In genomic region chr2:85659324-85659981, GRCh38 we compare ENCODE assay signal across 24 cellular contexts. TPM values are rescaled to one million over a fixed set of nuclear protein-coding genes. Genes with fewer than 3 reads are reported as not detected.
"Had no signal": no experiment of that assay in that cellular context is flagged by ENCODE, and none has a peak within 500 bp of the region (broad histone marks: within the 10 kb centered on the region; RNA-seq: fewer than 3 reads in every experiment).

No MANE protein-coding gene starts in this region.

- H3K4me1 Mint-ChIP-seq: activated naive CD4-positive, alpha-beta T cell treated with anti-CD3 and anti-CD28 coated beads, Interleukin-2, amount 10 ng/mL, durations not matched to agents 7 days and 5 days; neural progenitor cell; stimulated activated memory B cell treated with anti-CD40 and anti-IgM and Interleukin-4, amounts not matched to agents 10 μg/mL and 1 μg/mL and 100 μg/mL, for 72 hours had no signal

- H3K4me1 ChIP-seq: adrenal gland, neural progenitor cell, prostate gland, uterus had no signal

- H3K27ac ChIP-seq: adrenal gland, epithelial cell of prostate, neural progenitor cell, prostate gland, right atrium auricular region, SJSA1, uterus had no signal

- H3K9me3 Mint-ChIP-seq: activated naive CD4-positive, alpha-beta T cell treated with anti-CD3 and anti-CD28 coated beads, Interleukin-2, amount 10 ng/mL, durations not matched to agents 7 days and 5 days; activated T-cell treated with anti-CD3 and anti-CD28 coated beads, Interleukin-2, amount 50 U/mL, for 24 hours; neural progenitor cell; stimulated activated memory B cell treated with anti-CD40 and anti-IgM and Interleukin-4, amounts not matched to agents 10 μg/mL and 1 μg/mL and 100 μg/mL, for 72 hours; T-helper 1 cell treated with Interleukin-12 subunit alpha and Interleukin-12 subunit beta and Interleukin-4 antibody, amounts not matched to agents 30 μg/mL and 1 μg/mL, for 36 hours had no signal

- ATAC-seq: left colon; stimulated activated memory B cell treated with anti-CD40 and anti-IgM and Interleukin-4, amounts not matched to agents 10 μg/mL and 1 μg/mL and 100 μg/mL, for 72 hours had no signal

- H3K27me3 Mint-ChIP-seq: activated naive CD4-positive, alpha-beta T cell treated with anti-CD3 and anti-CD28 coated beads, Interleukin-2, amount 10 ng/mL, durations not matched to agents 7 days and 5 days; activated T-cell treated with anti-CD3 and anti-CD28 coated beads, Interleukin-2, amount 50 U/mL, for 24 hours; stimulated activated memory B cell treated with anti-CD40 and anti-IgM and Interleukin-4, amounts not matched to agents 10 μg/mL and 1 μg/mL and 100 μg/mL, for 72 hours had no signal

- H3K27ac Mint-ChIP-seq: activated naive CD4-positive, alpha-beta T cell treated with anti-CD3 and anti-CD28 coated beads, Interleukin-2, amount 10 ng/mL, durations not matched to agents 7 days and 5 days; activated T-cell treated with anti-CD3 and anti-CD28 coated beads, Interleukin-2, amount 50 U/mL, for 24 hours; neural progenitor cell; stimulated activated memory B cell treated with anti-CD40 and anti-IgM and Interleukin-4, amounts not matched to agents 10 μg/mL and 1 μg/mL and 100 μg/mL, for 72 hours had no signal

- H3K36me3 ChIP-seq: adrenal gland, neural progenitor cell, prostate gland, right atrium auricular region, uterus had no signal

- H3K4me3 Mint-ChIP-seq: activated naive CD4-positive, alpha-beta T cell treated with anti-CD3 and anti-CD28 coated beads, Interleukin-2, amount 10 ng/mL, durations not matched to agents 7 days and 5 days; activated T-cell treated with anti-CD3 and anti-CD28 coated beads, Interleukin-2, amount 50 U/mL, for 24 hours; neural progenitor cell; stimulated activated memory B cell treated with anti-CD40 and anti-IgM and Interleukin-4, amounts not matched to agents 10 μg/mL and 1 μg/mL and 100 μg/mL, for 72 hours; T-helper 1 cell treated with Interleukin-12 subunit alpha and Interleukin-12 subunit beta and Interleukin-4 antibody, amounts not matched to agents 30 μg/mL and 1 μg/mL, for 36 hours had no signal

- DNase-seq: activated CD4-positive, alpha-beta T cell treated with anti-CD3 and anti-CD28 coated beads, Interleukin-2, amount 50 U/mL, for 1 hour; activated CD4-positive, CD25-positive, alpha-beta regulatory T cell treated with anti-CD3 and anti-CD28 coated beads, Interleukin-2, amount 50 U/mL, for 72 hours; activated naive CD4-positive, alpha-beta T cell treated with anti-CD3 and anti-CD28 coated beads, Interleukin-2, amount 10 ng/mL, durations not matched to agents 7 days and 5 days; activated T-cell treated with anti-CD3 and anti-CD28 coated beads, Interleukin-2, amount 50 U/mL, for 24 hours; adrenal gland; foreskin melanocyte; glutamatergic neuron; hippocampal formation; islet precursor cell; left colon; stimulated activated CD4-positive, alpha-beta T cell treated with anti-CD3 and anti-CD28 coated beads, Interleukin-15, amount 100 ng/mL, for 24 hours; stimulated activated CD4-positive, alpha-beta T cell treated with anti-CD3 and anti-CD28 coated beads, Interleukin-4, amount 100 ng/mL, for 1 hour; uterus had no signal

- H3K4me3 ChIP-seq: adrenal gland, neural progenitor cell, prostate gland, right atrium auricular region, SJSA1, uterus had no signal

- H3K27me3 ChIP-seq: adrenal gland, neural progenitor cell, right atrium auricular region, SJSA1, uterus had no signal

- H3K9me3 ChIP-seq: adrenal gland, prostate gland, right atrium auricular region, SJSA1, uterus had no signal

RNA-seq across cellular contexts. Expression of gene SFTPB, which starts 8.5 kb away (rescaled TPM):
- total RNA-seq: dermis microvascular lymphatic vessel endothelial cell, left colon, myocyte, osteocyte, SJSA1, skeletal muscle tissue had no signal

RNA-seq across cellular contexts. Expression of gene GNLY, which starts 34.7 kb away (rescaled TPM):
- total RNA-seq: dermis microvascular lymphatic vessel endothelial cell, osteocyte, SJSA1, skeletal muscle tissue had no signal
